13 cellular contexts compared by ENCODE assay signal in the genomic region with DNA sequence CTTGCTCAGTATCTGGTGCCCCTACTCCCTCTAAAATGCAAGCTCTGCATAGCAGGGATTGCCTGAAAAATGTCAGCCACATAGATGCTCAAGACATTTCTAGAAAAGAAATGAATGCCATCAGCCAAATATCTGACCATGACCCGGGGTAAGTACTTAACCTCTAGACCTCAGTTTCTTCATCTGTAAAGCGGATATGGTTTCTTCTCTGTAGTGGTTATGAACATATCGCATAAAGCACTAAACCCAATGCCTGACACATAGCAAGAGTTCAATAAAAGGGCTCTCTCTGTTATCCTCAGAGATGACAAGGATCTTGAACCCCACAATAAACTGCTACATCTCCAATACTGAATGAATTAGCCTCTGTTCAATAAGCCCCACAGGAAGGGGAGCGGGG.
DNase-seq lines count a peak whose midpoint lies in the region; ATAC-seq and TF ChIP-seq lines count a peak whose summit lies in the region.
"Had no signal": no experiment of that assay in that cellular context is flagged by ENCODE, and none has a peak within 500 bp of the region (broad histone marks: within the 10 kb centered on the region; RNA-seq: fewer than 3 reads in every experiment).

No MANE protein-coding gene starts in this region.

- 43 to 64% (median 54%) methylated on average over 4 of the region's 4 CpGs for WGBS in spleen, 5 donors

- no peak overlapping the region for H3K4me3 ChIP-seq in CD4-positive, CD25-positive, alpha-beta regulatory T cell (ENCODE audit: low read depth, low read length)
- H3K4me3 ChIP-seq in spleen: no peak overlapping the region
- H3K4me3 ChIP-seq: cardiac muscle cell, skin epidermis had no signal

- peaks cover 45% of the 10 kb centered on the region for H3K27me3 Mint-ChIP-seq in CD4-positive, CD25-positive, alpha-beta regulatory T cell
- peaks cover 8% of the 10 kb centered on the region for H3K27me3 Mint-ChIP-seq in activated T-helper 17 cell treated with anti-CD3 and anti-CD28 coated beads, Interleukin-2, amount 50 U/mL, for 72 hours

- intact Hi-C loops in spleen (cut with DNase I; ENCODE audit: low total_unique reads): no loop called here

- peak overlapping the region in 1 of 4 donors; percentile 29 for H3K4me3 Mint-ChIP-seq in CD4-positive, CD25-positive, alpha-beta regulatory T cell
- peak overlapping the region; percentile 36 for H3K4me3 Mint-ChIP-seq in activated T-helper 17 cell treated with anti-CD3 and anti-CD28 coated beads, Interleukin-2, amount 50 U/mL, for 72 hours
- H3K4me3 Mint-ChIP-seq: nephron had no signal

- no peaks in the 10 kb centered on the region for H3K27me3 ChIP-seq in CD4-positive, CD25-positive, alpha-beta regulatory T cell (ENCODE audit: control insufficient read depth, insufficient read depth, low read length)
- H3K27me3 ChIP-seq in spleen (replicated peaks in 1 of 7): no peaks in the 10 kb centered on the region
- H3K27me3 ChIP-seq: cardiac muscle cell had no signal

- H3K27ac ChIP-seq in CD4-positive, CD25-positive, alpha-beta regulatory T cell (ENCODE audit: insufficient read depth, low read length, poor library complexity, severe bottlenecking): no peak overlapping the region
- no peak overlapping the region for H3K27ac ChIP-seq in spleen
- H3K27ac ChIP-seq: cardiac muscle cell had no signal

- no peak for TF ChIP-seq CTCF in spleen (IDR thresholded peaks at IDR 0.05 in 8 of 11, conservative IDR thresholded peaks at IDR 0.05 in 3 of 11)

- H3K36me3 Mint-ChIP-seq in CD4-positive, CD25-positive, alpha-beta regulatory T cell: no peaks in the 10 kb centered on the region
- no peaks in the 10 kb centered on the region for H3K36me3 Mint-ChIP-seq in activated T-helper 17 cell treated with anti-CD3 and anti-CD28 coated beads, Interleukin-2, amount 50 U/mL, for 72 hours (ENCODE audit: low read depth)

- H3K9me3 Mint-ChIP-seq in CD4-positive, CD25-positive, alpha-beta regulatory T cell: peaks cover 0 to 2% (median 0%) of the 10 kb centered on the region in 7 donors
- no peaks in the 10 kb centered on the region for H3K9me3 Mint-ChIP-seq in activated T-helper 17 cell treated with anti-CD3 and anti-CD28 coated beads, Interleukin-2, amount 50 U/mL, for 72 hours
- H3K9me3 Mint-ChIP-seq: nephron had no signal

- no peaks in the 10 kb centered on the region for H3K36me3 ChIP-seq in CD4-positive, CD25-positive, alpha-beta regulatory T cell (ENCODE audit: control insufficient read depth, insufficient read depth, low read length)
- no peaks in the 10 kb centered on the region for H3K36me3 ChIP-seq in spleen
- H3K36me3 ChIP-seq: cardiac muscle cell had no signal

- H3K27ac Mint-ChIP-seq in CD4-positive, CD25-positive, alpha-beta regulatory T cell: peak overlapping the region; percentile 27 to 78 (median 70)
- H3K27ac Mint-ChIP-seq in activated T-helper 17 cell treated with anti-CD3 and anti-CD28 coated beads, Interleukin-2, amount 50 U/mL, for 72 hours: peak overlapping the region; percentile 67

- TF ChIP-seq POLR2A in spleen (IDR thresholded peaks at IDR 0.05): no peak

- H3K4me1 ChIP-seq in CD4-positive, CD25-positive, alpha-beta regulatory T cell (ENCODE audit: control insufficient read depth, insufficient read depth, low read length, poor library complexity, severe bottlenecking): peaks cover 18% of the 10 kb centered on the region
- peaks cover 0 to 30% (median 11%) of the 10 kb centered on the region in 6 donors for H3K4me1 ChIP-seq in spleen

- peaks cover 11 to 32% (median 20%) of the 10 kb centered on the region in 4 donors for H3K4me1 Mint-ChIP-seq in CD4-positive, CD25-positive, alpha-beta regulatory T cell
- H3K4me1 Mint-ChIP-seq in activated T-helper 17 cell treated with anti-CD3 and anti-CD28 coated beads, Interleukin-2, amount 50 U/mL, for 72 hours: peaks cover 12% of the 10 kb centered on the region

- no peak for ATAC-seq in CD4-positive, CD25-positive, alpha-beta regulatory T cell (ENCODE audit: low read depth in 2 of 2)
- ATAC-seq in GM18868 (IDR thresholded peaks at IDR 0.05; ENCODE audit: unreplicated experiment) (peak; percentile 48), HG02938 (IDR thresholded peaks at IDR 0.05; ENCODE audit: unreplicated experiment) (peak; percentile 46), GM18502 (IDR thresholded peaks at IDR 0.05; ENCODE audit: poor library complexity, unreplicated experiment) (no peak), HG03097 (IDR thresholded peaks at IDR 0.05; ENCODE audit: low FRiP score, unreplicated experiment) (no peak)
- ATAC-seq in activated T-helper 17 cell treated with anti-CD3 and anti-CD28 coated beads, Interleukin-2, amount 50 U/mL, for 72 hours (replicated peaks): peak; percentile 80

- DNase-seq in CD4-positive, CD25-positive, alpha-beta regulatory T cell: peak in 2 of 3 donors; percentile 9 to 64
- no peak for DNase-seq in spleen
- DNase-seq in iPS-NIHi7 (ENCODE audit: extremely low spot score): no peak
- DNase-seq: IMR-90, NCI-H1694 had no signal

- no peaks in the 10 kb centered on the region for H3K9me3 ChIP-seq in CD4-positive, CD25-positive, alpha-beta regulatory T cell (ENCODE audit: control insufficient read depth in 2 of 2, low read length in 2 of 2)
- no peaks in the 10 kb centered on the region for H3K9me3 ChIP-seq in spleen

Comparison
In these comparisons a context has a peak if more than half of its experiments do, and no peak if none do; other contexts are left out.
1. ATAC-seq: peak in GM18868 (single experiment), HG02938 (single experiment) and activated T-helper 17 cell treated with anti-CD3 and anti-CD28 coated beads, Interleukin-2, amount 50 U/mL, for 72 hours (single experiment); none in CD4-positive, CD25-positive, alpha-beta regulatory T cell (0 of 2), GM18502 (single experiment) and HG03097 (single experiment).
2. DNase-seq: peak in CD4-positive, CD25-positive, alpha-beta regulatory T cell (2 of 3); none in spleen (single experiment) and iPS-NIHi7 (single experiment).